Comparison of ENCODE assay signal across 22 cellular contexts in genomic region chr13:28650284-28650683, GRCh38. TPM values are rescaled to one million over a fixed set of nuclear protein-coding genes. Genes with fewer than 3 reads are reported as not detected.
A peak's percentile ranks its signal among the peaks of the same experiment; 100 is the strongest.
DNase-seq lines count a peak whose midpoint lies in the region; ATAC-seq and TF ChIP-seq lines count a peak whose summit lies in the region.
"Had no signal": no experiment of that assay in that cellular context is flagged by ENCODE, and none has a peak within 500 bp of the region (broad histone marks: within the 10 kb centered on the region; RNA-seq: fewer than 3 reads in every experiment).

No MANE protein-coding gene starts in this region.

- no peak overlapping the region for H2AFZ ChIP-seq in osteoblast (ENCODE audit: low read length)
- H2AFZ ChIP-seq: GM23338 had no signal

- peak; percentile 47 for ATAC-seq in GM18870 (IDR thresholded peaks at IDR 0.05; ENCODE audit: unreplicated experiment)
- ATAC-seq in HG02610 (IDR thresholded peaks at IDR 0.05; ENCODE audit: unreplicated experiment): peak; percentile 74
- ATAC-seq: activated CD8-positive, alpha-beta memory T cell treated with anti-CD3 and anti-CD28 coated beads, Interleukin-2, amount 10 ng/mL, durations not matched to agents 7 days and 5 days; body of pancreas; GM23338; left lung; naive thymus-derived CD4-positive, alpha-beta T cell had no signal

- no peaks in the 10 kb centered on the region for H3K27me3 Mint-ChIP-seq in activated naive CD8-positive, alpha-beta T cell treated with anti-CD3 and anti-CD28 coated beads for 36 hours
- H3K27me3 Mint-ChIP-seq in MCF 10A (ENCODE audit: insufficient read depth, unreplicated experiment): no peaks in the 10 kb centered on the region
- H3K27me3 Mint-ChIP-seq: activated CD8-positive, alpha-beta memory T cell treated with anti-CD3 and anti-CD28 coated beads, Interleukin-2, amount 10 ng/mL, durations not matched to agents 7 days and 5 days; naive thymus-derived CD4-positive, alpha-beta T cell had no signal

- no peak for DNase-seq in activated naive CD8-positive, alpha-beta T cell treated with anti-CD3 and anti-CD28 coated beads for 36 hours
- DNase-seq in osteoblast (ENCODE audit: insufficient read length, low spot score, missing footprints) (peak; percentile 74), MCF 10A (ENCODE audit: unreplicated experiment) (no peak), A172 (ENCODE audit: low spot score) (no peak), mucosa of gallbladder (ENCODE audit: low spot score) (no peak)
- DNase-seq: activated CD4-positive, alpha-beta T cell treated with anti-CD3 and anti-CD28 coated beads for 4 hours; activated CD8-positive, alpha-beta memory T cell treated with anti-CD3 and anti-CD28 coated beads, Interleukin-2, amount 10 ng/mL, durations not matched to agents 7 days and 5 days; activated effector memory CD4-positive, alpha-beta T cell treated with Interleukin-2 at 50 U/mL for 16 hours; body of pancreas; Karpas-422; left lung; naive thymus-derived CD4-positive, alpha-beta T cell; NCI-H1694; NCI-H2171; NCI-H524; occipital lobe; retina had no signal

- no peaks in the 10 kb centered on the region for H3K9me3 ChIP-seq in osteoblast (ENCODE audit: low read depth, low read length)
- H3K9me3 ChIP-seq: body of pancreas, left lung, SJSA1 had no signal

- H3K4me3 Mint-ChIP-seq in activated naive CD8-positive, alpha-beta T cell treated with anti-CD3 and anti-CD28 coated beads for 36 hours: no peak overlapping the region
- H3K4me3 Mint-ChIP-seq in MCF 10A (ENCODE audit: unreplicated experiment): no peak overlapping the region
- H3K4me3 Mint-ChIP-seq: activated CD8-positive, alpha-beta memory T cell treated with anti-CD3 and anti-CD28 coated beads, Interleukin-2, amount 10 ng/mL, durations not matched to agents 7 days and 5 days; GM23338; naive thymus-derived CD4-positive, alpha-beta T cell had no signal

- peaks cover 2% of the 10 kb centered on the region for H3K79me2 ChIP-seq in osteoblast (ENCODE audit: insufficient read depth, low read length)

- peaks cover 31% of the 10 kb centered on the region for H3K4me1 Mint-ChIP-seq in activated naive CD8-positive, alpha-beta T cell treated with anti-CD3 and anti-CD28 coated beads for 36 hours
- peaks cover 16% of the 10 kb centered on the region for H3K4me1 Mint-ChIP-seq in MCF 10A (ENCODE audit: insufficient read depth, unreplicated experiment)

- no peaks in the 10 kb centered on the region for H4K20me1 ChIP-seq in osteoblast (ENCODE audit: insufficient read depth, low read length)

- BruUV-seq in MCF 10A (replicated peaks; lab: Mats Ljungman, UMichigan): no TSS peak

- intact Hi-C loops in MCF 10A (cut with micrococcal nuclease): no loop called here

- H3K4me3 ChIP-seq in osteoblast (ENCODE audit: insufficient read depth, low read length): no peak overlapping the region
- H3K4me3 ChIP-seq: body of pancreas, GM23338, left lung, SJSA1, smooth muscle cell had no signal

- H3K27me3 ChIP-seq in osteoblast (ENCODE audit: insufficient read depth, low read length): no peaks in the 10 kb centered on the region
- H3K27me3 ChIP-seq: body of pancreas, left lung, SJSA1 had no signal

- H3K36me3 ChIP-seq in osteoblast (ENCODE audit: insufficient read depth, low read length): no peaks in the 10 kb centered on the region
- H3K36me3 ChIP-seq: left lung, SJSA1 had no signal

- POLR2A ChIA-PET in MCF 10A (lab: Yijun Ruan, JAX): no interaction called here

- TF ChIP-seq CTCF in osteoblast (IDR thresholded peaks at IDR 0.05; ENCODE audit: extremely low read depth, low read depth, low read length): no peak
- TF ChIP-seq CTCF in MCF 10A (IDR thresholded peaks at IDR 0.05; ENCODE audit: unreplicated experiment): no peak

- H3K4me2 ChIP-seq in osteoblast (ENCODE audit: insufficient read depth, low read length): no peak overlapping the region
- H3K4me2 ChIP-seq: GM23338, smooth muscle cell had no signal

- peaks cover 3% of the 10 kb centered on the region for H3K4me1 ChIP-seq in osteoblast (ENCODE audit: insufficient read depth, low read length)
- H3K4me1 ChIP-seq: body of pancreas had no signal

- peak overlapping the region; percentile 58 for H3K27ac Mint-ChIP-seq in activated naive CD8-positive, alpha-beta T cell treated with anti-CD3 and anti-CD28 coated beads for 36 hours
- H3K27ac Mint-ChIP-seq in MCF 10A (ENCODE audit: low read depth, unreplicated experiment): no peak overlapping the region
- H3K27ac Mint-ChIP-seq: activated CD8-positive, alpha-beta memory T cell treated with anti-CD3 and anti-CD28 coated beads, Interleukin-2, amount 10 ng/mL, durations not matched to agents 7 days and 5 days; GM23338 had no signal

- CTCF ChIA-PET in MCF 10A (lab: Yijun Ruan, JAX): no interaction called here

- peaks cover 24% of the 10 kb centered on the region for H3K36me3 Mint-ChIP-seq in activated naive CD8-positive, alpha-beta T cell treated with anti-CD3 and anti-CD28 coated beads for 36 hours
- H3K36me3 Mint-ChIP-seq in MCF 10A (ENCODE audit: insufficient read depth, unreplicated experiment): no peaks in the 10 kb centered on the region

- no peak overlapping the region for H3K27ac ChIP-seq in osteoblast (ENCODE audit: low read depth, low read length)
- H3K27ac ChIP-seq: body of pancreas, left lung had no signal

- H3K9me3 Mint-ChIP-seq in activated naive CD8-positive, alpha-beta T cell treated with anti-CD3 and anti-CD28 coated beads for 36 hours: no peaks in the 10 kb centered on the region
- H3K9me3 Mint-ChIP-seq in MCF 10A (ENCODE audit: unreplicated experiment): no peaks in the 10 kb centered on the region
- H3K9me3 Mint-ChIP-seq: GM23338; naive thymus-derived CD4-positive, alpha-beta T cell had no signal

RNA-seq across cellular contexts. Expression of gene POMP, which starts 8.6 kb away (rescaled TPM):
- 100 to 1,000 TPM; 134 TPM for total RNA-seq in activated naive CD8-positive, alpha-beta T cell treated with anti-CD3 and anti-CD28 coated beads for 36 hours
- 70.7 and 73.1 TPM in 2 replicates for total RNA-seq in osteoblast
- 103 and 136 TPM in 2 replicates for total RNA-seq in MCF 10A (2022)
- 135 and 234 TPM in 2 replicates for total RNA-seq in A172 (2014; rRNA removed; shearing (Covaris generic))
- total RNA-seq in mucosa of gallbladder: 52.3 TPM
